In the genomic region with DNA sequence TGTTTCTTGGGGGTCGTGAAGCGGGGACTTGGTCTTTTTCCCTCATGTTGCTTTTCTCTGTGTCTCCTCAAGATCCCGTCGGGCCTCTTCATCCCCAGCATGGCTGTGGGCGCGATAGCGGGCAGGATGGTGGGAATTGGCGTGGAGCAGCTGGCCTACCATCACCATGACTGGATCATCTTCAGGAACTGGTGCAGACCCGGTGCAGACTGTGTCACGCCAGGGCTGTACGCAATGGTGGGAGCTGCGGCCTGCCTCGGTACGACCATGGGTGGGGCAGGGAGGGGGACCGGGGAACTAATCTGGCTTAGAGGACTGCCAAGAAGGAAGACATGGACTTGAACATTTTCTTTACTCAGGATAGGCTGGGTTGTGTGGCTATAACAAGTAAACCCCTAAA, we compare ENCODE assay signal across 28 cellular contexts.
"Had no signal": no experiment of that assay in that cellular context is flagged by ENCODE, and none has a peak within 500 bp of the region (broad histone marks: within the 10 kb centered on the region; RNA-seq: fewer than 3 reads in every experiment).

No MANE protein-coding gene starts in this region.

- H3K27ac ChIP-seq: stomach, suprapubic skin, testis, thoracic aorta, thyroid gland, tibial artery, tibial nerve, transverse colon, upper lobe of left lung, upper lobe of right lung, uterus, vagina had no signal

- H3K9me3 Mint-ChIP-seq: stimulated activated effector memory CD8-positive, alpha-beta T cell treated with anti-CD3 and anti-CD28 coated beads, Interleukin-12 subunit alpha, Interleukin-12 subunit beta, amount 100 ng/mL, for 72 hours; stimulated activated memory B cell treated with anti-CD40 and anti-IgM and Interleukin-4, amounts not matched to agents 10 μg/mL and 1 μg/mL and 100 μg/mL, for 72 hours; stimulated activated naive CD8-positive, alpha-beta T cell treated with anti-CD3 and anti-CD28 coated beads, Interleukin-15, amount 100 ng/mL, for 72 hours; stimulated activated naive CD8-positive, alpha-beta T cell treated with anti-CD3 and anti-CD28 coated beads, Interleukin-15, Interleukin-2, amounts not matched to agents 100 ng/mL and 50 ng/mL, for 24 hours; type B pancreatic cell had no signal

- H3K4me3 ChIP-seq: stomach, suprapubic skin, testis, thoracic aorta, thyroid gland, tibial artery, tibial nerve, transverse colon, upper lobe of left lung, upper lobe of right lung, uterus, vagina had no signal

- H3K36me3 Mint-ChIP-seq: stimulated activated effector memory CD8-positive, alpha-beta T cell treated with anti-CD3 and anti-CD28 coated beads, Interleukin-12 subunit alpha, Interleukin-12 subunit beta, amount 100 ng/mL, for 72 hours had no signal

- H3K4me1 Mint-ChIP-seq: stimulated activated effector memory CD8-positive, alpha-beta T cell treated with anti-CD3 and anti-CD28 coated beads, Interleukin-12 subunit alpha, Interleukin-12 subunit beta, amount 100 ng/mL, for 72 hours; stimulated activated naive CD8-positive, alpha-beta T cell treated with anti-CD3 and anti-CD28 coated beads, Interleukin-15, amount 100 ng/mL, for 72 hours had no signal

- H3K9me3 ChIP-seq: stomach, suprapubic skin, testis, thoracic aorta, thyroid gland, tibial artery, tibial nerve, transverse colon, upper lobe of left lung, upper lobe of right lung, uterus, vagina had no signal

- H3K36me3 ChIP-seq: suprapubic skin, thoracic aorta, tibial artery, transverse colon, upper lobe of right lung, uterus, vagina had no signal

- FAIRE-seq: urothelium cell line had no signal

- H3K4me1 ChIP-seq: stomach, suprapubic skin, testis, thyroid gland, tibial artery, tibial nerve, transverse colon, upper lobe of left lung, upper lobe of right lung, uterus, vagina had no signal

- DNase-seq: stimulated activated CD4-positive, alpha-beta T cell treated with anti-CD3 and anti-CD28 coated beads, Interleukin-2, amount 100 ng/mL, for 48 hours; stimulated activated CD4-positive, alpha-beta T cell treated with anti-CD3 and anti-CD28 coated beads, Interleukin-4, amount 100 ng/mL, for 1 hour; stimulated activated CD4-positive, alpha-beta T cell treated with anti-CD3 and anti-CD28 coated beads, Interleukin-4, amount 100 ng/mL, for 24 hours; stimulated activated CD4-positive, alpha-beta T cell treated with anti-CD3 and anti-CD28 coated beads, Interleukin-4, amount 100 ng/mL, for 4 hours; stimulated activated CD8-positive, alpha-beta memory T cell treated with anti-CD3 and anti-CD28 coated beads, Interleukin-4, amount 100 ng/mL, for 48 hours; stimulated activated naive B cell treated with anti-CD40 and anti-IgM and Interleukin-4, amounts not matched to agents 10 μg/mL and 1 μg/mL and 100 μg/mL, for 72 hours; stimulated activated naive CD4-positive, alpha-beta T cell; stimulated activated naive CD4-positive, alpha-beta T cell treated with Interleukin-2 at 50 U/mL for 16 hours; stimulated activated naive CD8-positive, alpha-beta T cell treated with anti-CD3 and anti-CD28 coated beads, Interleukin-15, amount 100 ng/mL, for 72 hours; stimulated activated naive CD8-positive, alpha-beta T cell treated with anti-CD3 and anti-CD28 coated beads, Interleukin-15, Interleukin-2, amounts not matched to agents 100 U/mL and 50 U/mL, for 24 hours; stomach; substantia nigra; testis; thyroid gland; tibial artery; transverse colon; upper lobe of right lung; uterus had no signal

- H3K4me3 Mint-ChIP-seq: stimulated activated effector memory CD8-positive, alpha-beta T cell treated with anti-CD3 and anti-CD28 coated beads, Interleukin-12 subunit alpha, Interleukin-12 subunit beta, amount 100 ng/mL, for 72 hours; stimulated activated memory B cell treated with anti-CD40 and anti-IgM and Interleukin-4, amounts not matched to agents 10 μg/mL and 1 μg/mL and 100 μg/mL, for 72 hours; stimulated activated naive B cell treated with anti-CD40 and anti-IgM and Interleukin-4, amounts not matched to agents 10 μg/mL and 1 μg/mL and 100 μg/mL, for 72 hours; stimulated activated naive CD8-positive, alpha-beta T cell treated with anti-CD3 and anti-CD28 coated beads, Interleukin-15, amount 100 ng/mL, for 72 hours; stimulated activated naive CD8-positive, alpha-beta T cell treated with anti-CD3 and anti-CD28 coated beads, Interleukin-15, Interleukin-2, amounts not matched to agents 100 ng/mL and 50 ng/mL, for 24 hours; type B pancreatic cell had no signal

- H3K27ac Mint-ChIP-seq: stimulated activated effector memory CD8-positive, alpha-beta T cell treated with anti-CD3 and anti-CD28 coated beads, Interleukin-12 subunit alpha, Interleukin-12 subunit beta, amount 100 ng/mL, for 72 hours; stimulated activated memory B cell treated with anti-CD40 and anti-IgM and Interleukin-4, amounts not matched to agents 10 μg/mL and 1 μg/mL and 100 μg/mL, for 72 hours; stimulated activated naive B cell treated with anti-CD40 and anti-IgM and Interleukin-4, amounts not matched to agents 10 μg/mL and 1 μg/mL and 100 μg/mL, for 72 hours; stimulated activated naive CD8-positive, alpha-beta T cell treated with anti-CD3 and anti-CD28 coated beads, Interleukin-15, amount 100 ng/mL, for 72 hours; stimulated activated naive CD8-positive, alpha-beta T cell treated with anti-CD3 and anti-CD28 coated beads, Interleukin-15, Interleukin-2, amounts not matched to agents 100 ng/mL and 50 ng/mL, for 24 hours; type B pancreatic cell had no signal

- H3K27me3 ChIP-seq: stomach, suprapubic skin, testis, thyroid gland, tibial artery, tibial nerve, transverse colon, upper lobe of left lung, upper lobe of right lung, uterus, vagina had no signal

- H3K27me3 Mint-ChIP-seq: stimulated activated memory B cell treated with anti-CD40 and anti-IgM and Interleukin-4, amounts not matched to agents 10 μg/mL and 1 μg/mL and 100 μg/mL, for 72 hours; stimulated activated naive B cell treated with anti-CD40 and anti-IgM and Interleukin-4, amounts not matched to agents 10 μg/mL and 1 μg/mL and 100 μg/mL, for 72 hours; stimulated activated naive CD8-positive, alpha-beta T cell treated with anti-CD3 and anti-CD28 coated beads, Interleukin-15, amount 100 ng/mL, for 72 hours; stimulated activated naive CD8-positive, alpha-beta T cell treated with anti-CD3 and anti-CD28 coated beads, Interleukin-15, Interleukin-2, amounts not matched to agents 100 ng/mL and 50 ng/mL, for 24 hours; type B pancreatic cell had no signal
